15 cellular contexts compared by ENCODE assay signal in the genomic region with DNA sequence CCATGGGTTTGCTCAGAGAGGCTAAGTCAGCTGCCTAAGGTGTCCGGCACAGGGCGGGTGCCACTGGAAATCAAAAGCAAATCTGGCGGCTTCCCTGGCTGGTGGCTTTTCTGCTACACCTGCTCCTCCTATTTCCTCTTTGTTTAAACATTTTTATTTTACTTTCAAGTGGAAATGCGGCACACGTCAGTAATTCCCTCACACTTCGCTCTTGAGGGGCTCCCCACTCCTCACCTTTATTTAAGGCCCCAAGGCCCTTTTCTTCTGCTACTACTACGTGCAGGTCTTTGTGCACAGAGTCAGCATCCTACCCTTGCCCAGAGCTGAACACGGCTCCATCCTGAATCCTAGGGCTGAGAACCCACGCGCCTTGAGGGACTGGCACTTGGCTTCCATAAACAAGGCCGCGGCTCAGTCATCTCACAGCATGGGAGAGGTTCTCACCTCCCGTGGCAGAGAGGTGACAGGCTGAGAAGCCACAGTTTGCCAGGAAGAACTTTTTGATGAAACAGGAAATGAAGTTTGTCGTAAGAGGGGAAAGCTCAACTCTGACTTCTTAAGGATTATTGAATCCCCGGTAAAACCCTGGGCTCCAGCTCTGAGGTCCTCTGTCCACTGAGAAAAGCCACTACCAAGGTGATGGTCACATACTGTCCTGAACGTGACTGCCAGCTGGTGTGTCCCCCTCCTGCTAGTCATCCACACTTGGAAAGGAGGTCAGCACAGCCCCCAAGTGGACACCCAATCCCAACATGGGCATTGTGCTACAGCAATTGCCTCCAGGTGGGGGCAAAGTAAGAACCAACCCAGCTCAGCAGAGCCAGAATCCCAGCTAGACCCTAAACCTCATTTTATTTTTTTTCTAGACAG. TPM values are rescaled to one million over a fixed set of nuclear protein-coding genes. Genes with fewer than 3 reads are reported as not detected.
A peak's percentile ranks its signal among the peaks of the same experiment; 100 is the strongest.
DNase-seq lines count a peak whose midpoint lies in the region; ATAC-seq and TF ChIP-seq lines count a peak whose summit lies in the region.
"Had no signal": no experiment of that assay in that cellular context is flagged by ENCODE, and none has a peak within 500 bp of the region (broad histone marks: within the 10 kb centered on the region; RNA-seq: fewer than 3 reads in every experiment).

No MANE protein-coding gene starts in this region.

- peak overlapping the region; percentile 52 to 95 (median 86) for H3K4me3 Mint-ChIP-seq in CD4-positive, alpha-beta memory T cell
- H3K4me3 Mint-ChIP-seq in activated T-helper 1 cell treated with anti-CD3 and anti-CD28 coated beads, Interleukin-12 subunit alpha, Interleukin-12 subunit beta, Interleukin-2, Interleukin-4 antibody, amounts not matched to agents 30 ng/mL and 10 ng/mL and 1 ng/mL, durations not matched to agents 14 hours and 24 hours and 36 hours, result peak overlapping the region; percentile 71
- H3K4me3 Mint-ChIP-seq in naive B cell (peak overlapping the region; percentile 44 to 79 (median 69)), Caco-2 (ENCODE audit: unreplicated experiment) (no peak overlapping the region), GM23338 (no peak overlapping the region)

- H3K79me2 ChIP-seq in OCI-LY1 (ENCODE audit: insufficient read depth, low read length), result no peaks in the 10 kb centered on the region
- H3K79me2 ChIP-seq in GM23338 (replicated peaks; ENCODE audit: insufficient read depth), result no peaks in the 10 kb centered on the region

- ATAC-seq in naive B cell (ENCODE audit: low read depth in 2 of 2) (peak; percentile 20 to 31), GM21786 (IDR thresholded peaks at IDR 0.05; ENCODE audit: unreplicated experiment) (no peak), GM23338 (no peak)
- ATAC-seq: psoas muscle had no signal

- CTCF ChIA-PET in CD4-positive, alpha-beta memory T cell (lab: Charles Lee; ENCODE audit: partially characterized antibody), result interaction anchor here (1.2 to 3.0 kb wide), 4 partner anchors 16 to 108 kb away, joined by 3 to 16 read pairs (median 4); no protein-coding TSS in a partner anchor
- CTCF ChIA-PET in Caco-2 (lab: Charles Lee), result interaction anchor here (0.6 kb wide), 1 partner anchor 1315 kb away, joined by 11 read pairs; no protein-coding TSS in a partner anchor

- peaks cover 0 to 2% (median 0%) of the 10 kb centered on the region in 8 donors for H3K9me3 Mint-ChIP-seq in CD4-positive, alpha-beta memory T cell
- no peaks in the 10 kb centered on the region for H3K9me3 Mint-ChIP-seq in activated T-helper 1 cell treated with anti-CD3 and anti-CD28 coated beads, Interleukin-12 subunit alpha, Interleukin-12 subunit beta, Interleukin-2, Interleukin-4 antibody, amounts not matched to agents 30 ng/mL and 10 ng/mL and 1 ng/mL, durations not matched to agents 14 hours and 24 hours and 36 hours
- peaks cover 0 to 10% (median 0%) of the 10 kb centered on the region in 7 donors for H3K9me3 Mint-ChIP-seq in naive B cell
- H3K9me3 Mint-ChIP-seq in Caco-2 (ENCODE audit: unreplicated experiment), result no peaks in the 10 kb centered on the region
- no peaks in the 10 kb centered on the region for H3K9me3 Mint-ChIP-seq in GM23338

- H2AFZ ChIP-seq in OCI-LY1 (ENCODE audit: low read length), result no peak overlapping the region
- H2AFZ ChIP-seq in GM23338, result no peak overlapping the region

- H3K4me2 ChIP-seq in OCI-LY1 (ENCODE audit: low read length), result no peak overlapping the region
- no peak overlapping the region for H3K4me2 ChIP-seq in GM23338

- peaks cover 42 to 45% of the 10 kb centered on the region in 2 donors for H3K36me3 Mint-ChIP-seq in CD4-positive, alpha-beta memory T cell
- peaks cover 65% of the 10 kb centered on the region for H3K36me3 Mint-ChIP-seq in activated T-helper 1 cell treated with anti-CD3 and anti-CD28 coated beads, Interleukin-12 subunit alpha, Interleukin-12 subunit beta, Interleukin-2, Interleukin-4 antibody, amounts not matched to agents 30 ng/mL and 10 ng/mL and 1 ng/mL, durations not matched to agents 14 hours and 24 hours and 36 hours (ENCODE audit: low read depth)
- H3K36me3 Mint-ChIP-seq in naive B cell (peaks cover 8 to 11% of the 10 kb centered on the region in 2 donors), Caco-2 (ENCODE audit: insufficient read depth, unreplicated experiment) (no peaks in the 10 kb centered on the region), GM23338 (ENCODE audit: low read depth) (no peaks in the 10 kb centered on the region)

- no peaks in the 10 kb centered on the region for H3K27me3 ChIP-seq in CD4-positive, alpha-beta memory T cell (ENCODE audit: insufficient read depth, low read length)
- H3K27me3 ChIP-seq in OCI-LY1 (ENCODE audit: insufficient read depth, low read length), result no peaks in the 10 kb centered on the region
- H3K27me3 ChIP-seq in Caco-2 (replicated peaks; ENCODE audit: control insufficient read depth, insufficient read depth, low read length), result no peaks in the 10 kb centered on the region
- H3K27me3 ChIP-seq in GM23338 (ENCODE audit: insufficient read depth), result no peaks in the 10 kb centered on the region

- H4K20me1 ChIP-seq in OCI-LY1 (ENCODE audit: insufficient read depth, low read length), result no peaks in the 10 kb centered on the region
- no peaks in the 10 kb centered on the region for H4K20me1 ChIP-seq in GM23338 (replicated peaks; ENCODE audit: insufficient read depth)

- no peak overlapping the region for H3K9ac ChIP-seq in OCI-LY1 (ENCODE audit: low read length)

- peaks cover 87% of the 10 kb centered on the region for H3K4me1 ChIP-seq in CD4-positive, alpha-beta memory T cell (ENCODE audit: insufficient read depth, low read length)
- H3K4me1 ChIP-seq in OCI-LY1 (ENCODE audit: insufficient read depth, low read length, severe bottlenecking) (peaks cover 86% of the 10 kb centered on the region), Caco-2 (peaks cover 14% of the 10 kb centered on the region), GM23338 (ENCODE audit: insufficient read depth) (peaks cover 7% of the 10 kb centered on the region; the same call in 1 of the 2 replicates)

- DNase-seq in CD4-positive, alpha-beta memory T cell, result peak; percentile 46 to 71 (median 59)
- no peak for DNase-seq in activated T-helper 1 cell treated with anti-CD3 and anti-CD28 coated beads, Interleukin-12 subunit alpha, Interleukin-12 subunit beta, Interleukin-2, Interleukin-4 antibody, amounts not matched to agents 30 ng/mL and 10 ng/mL and 1 ng/mL, durations not matched to agents 14 hours and 24 hours and 36 hours (ENCODE audit: low spot score)
- DNase-seq in naive B cell (peak; percentile 23), Caco-2 (no peak), NCI-H1092 treated with DMSO at 0.1 percent for 48 hours (lab: John Stamatoyannopoulos, UW) (no peak), GM23338 (ENCODE audit: low spot score) (no peak)
- DNase-seq: activated CD4-positive, CD25-positive, alpha-beta regulatory T cell; amniotic stem cell; NCI-H774; psoas muscle; SHP77 treated with DMSO at 0.1 percent for 48 hours; stomach had no signal

- TF ChIP-seq CTCF in OCI-LY1 (IDR thresholded peaks at IDR 0.05; ENCODE audit: low read length), result no peak
- no peak for TF ChIP-seq CTCF in Caco-2 (IDR thresholded peaks at IDR 0.05; ENCODE audit: insufficient read depth in 1 of 2, low read depth in 1 of 2, low read length in 1 of 2, severe bottlenecking in 1 of 2, unreplicated experiment in 1 of 2)
- no peak for TF ChIP-seq CTCF in GM23338 (conservative IDR thresholded peaks at IDR 0.05; ENCODE audit: low read depth in 2 of 2)

- intact Hi-C loops in CD4-positive, alpha-beta memory T cell (cut with micrococcal nuclease), result loop anchor here (5.0 kb wide), 1 partner anchor 37 kb away; no protein-coding TSS in a partner anchor
- intact Hi-C loops in activated T-helper 1 cell treated with anti-CD3 and anti-CD28 coated beads, Interleukin-12 subunit alpha, Interleukin-12 subunit beta, Interleukin-2, Interleukin-4 antibody, amounts not matched to agents 30 ng/mL and 10 ng/mL and 1 ng/mL, durations not matched to agents 14 hours and 24 hours and 36 hours (cut with micrococcal nuclease), result loop anchor here (5.0 kb wide), 1 partner anchor 512 kb away; no protein-coding TSS in a partner anchor
- intact Hi-C loops in Caco-2 (cut with micrococcal nuclease; ENCODE audit: unreplicated experiment), result no loop called here

- BruUV-seq in Caco-2 (replicated peaks; lab: Mats Ljungman, UMichigan), result no TSS peak

- H3F3A ChIP-seq in OCI-LY1 (ENCODE audit: insufficient read depth, low read length) (no peaks in the 10 kb centered on the region), GM23338 (replicated peaks; ENCODE audit: low read depth) (no peaks in the 10 kb centered on the region)

- H3K9me3 ChIP-seq in CD4-positive, alpha-beta memory T cell (ENCODE audit: control insufficient read depth in 1 of 2, low read length in 2 of 2), result no peaks in the 10 kb centered on the region
- H3K9me3 ChIP-seq in OCI-LY1 (ENCODE audit: low read length), result no peaks in the 10 kb centered on the region
- no peaks in the 10 kb centered on the region for H3K9me3 ChIP-seq in Caco-2
- H3K9me3 ChIP-seq: psoas muscle, stomach had no signal

- peak overlapping the region; percentile 94 to 99 (median 97) for H3K27ac Mint-ChIP-seq in CD4-positive, alpha-beta memory T cell
- H3K27ac Mint-ChIP-seq in activated T-helper 1 cell treated with anti-CD3 and anti-CD28 coated beads, Interleukin-12 subunit alpha, Interleukin-12 subunit beta, Interleukin-2, Interleukin-4 antibody, amounts not matched to agents 30 ng/mL and 10 ng/mL and 1 ng/mL, durations not matched to agents 14 hours and 24 hours and 36 hours, result peak overlapping the region; percentile 90
- H3K27ac Mint-ChIP-seq in naive B cell, result peak overlapping the region in 5 of 6 donors; percentile 66 to 96 (median 90)
- H3K27ac Mint-ChIP-seq in Caco-2 (ENCODE audit: unreplicated experiment), result no peak overlapping the region
- H3K27ac Mint-ChIP-seq in GM23338, result no peak overlapping the region

- no peaks in the 10 kb centered on the region for H3K27me3 Mint-ChIP-seq in CD4-positive, alpha-beta memory T cell
- H3K27me3 Mint-ChIP-seq in activated T-helper 1 cell treated with anti-CD3 and anti-CD28 coated beads, Interleukin-12 subunit alpha, Interleukin-12 subunit beta, Interleukin-2, Interleukin-4 antibody, amounts not matched to agents 30 ng/mL and 10 ng/mL and 1 ng/mL, durations not matched to agents 14 hours and 24 hours and 36 hours (ENCODE audit: insufficient read depth), result no peaks in the 10 kb centered on the region
- no peaks in the 10 kb centered on the region for H3K27me3 Mint-ChIP-seq in naive B cell
- no peaks in the 10 kb centered on the region for H3K27me3 Mint-ChIP-seq in Caco-2 (ENCODE audit: insufficient read depth, unreplicated experiment)
- H3K27me3 Mint-ChIP-seq in GM23338 (ENCODE audit: insufficient read depth, low read depth, poor library complexity), result peaks cover 5% of the 10 kb centered on the region

- peaks cover 78 to 100% (median 89%) of the 10 kb centered on the region in 4 donors for H3K4me1 Mint-ChIP-seq in CD4-positive, alpha-beta memory T cell
- peaks cover 93% of the 10 kb centered on the region for H3K4me1 Mint-ChIP-seq in activated T-helper 1 cell treated with anti-CD3 and anti-CD28 coated beads, Interleukin-12 subunit alpha, Interleukin-12 subunit beta, Interleukin-2, Interleukin-4 antibody, amounts not matched to agents 30 ng/mL and 10 ng/mL and 1 ng/mL, durations not matched to agents 14 hours and 24 hours and 36 hours (ENCODE audit: low read depth)
- peaks cover 74 to 94% (median 88%) of the 10 kb centered on the region in 3 donors for H3K4me1 Mint-ChIP-seq in naive B cell
- peaks cover 19% of the 10 kb centered on the region for H3K4me1 Mint-ChIP-seq in Caco-2 (ENCODE audit: low read depth, unreplicated experiment)
- H3K4me1 Mint-ChIP-seq in GM23338, result peaks cover 18% of the 10 kb centered on the region

- H3K36me3 ChIP-seq in CD4-positive, alpha-beta memory T cell (ENCODE audit: insufficient read depth, low read length), result no peaks in the 10 kb centered on the region
- H3K36me3 ChIP-seq in OCI-LY1 (ENCODE audit: insufficient read depth, low read length) (peaks cover 61% of the 10 kb centered on the region), Caco-2 (ENCODE audit: control insufficient read depth, insufficient read depth, low read length) (no peaks in the 10 kb centered on the region), GM23338 (ENCODE audit: insufficient read depth) (no peaks in the 10 kb centered on the region)

- H3K27ac ChIP-seq in CD4-positive, alpha-beta memory T cell (ENCODE audit: low read depth, low read length), result peak overlapping the region; percentile 51
- H3K27ac ChIP-seq in OCI-LY1 (ENCODE audit: low read depth, low read length, poor library complexity, severe bottlenecking) (peak overlapping the region; percentile 0), GM23338 (ENCODE audit: low read depth) (no peak overlapping the region)
- H3K27ac ChIP-seq: C4-2B, psoas muscle, stomach had no signal

- POLR2A ChIA-PET in CD4-positive, alpha-beta memory T cell (lab: Charles Lee; ENCODE audit: partially characterized antibody), result interaction anchor here (1.2 to 4.4 kb wide), 9 partner anchors 13 to 96 kb away, joined by 3 to 22 read pairs (median 7); a partner anchor contains a TSS
- POLR2A ChIA-PET in Caco-2 (lab: Charles Lee), result interaction anchor here (0.9 kb wide), 1 partner anchor 13 kb away, joined by 3 read pairs; no protein-coding TSS in a partner anchor

- H3K9me2 ChIP-seq in OCI-LY1 (ENCODE audit: low read depth, low read length), result no peaks in the 10 kb centered on the region
- H3K9me2 ChIP-seq in GM23338 (ENCODE audit: insufficient read depth), result no peaks in the 10 kb centered on the region

- peak overlapping the region; percentile 3 to 31 for H3K4me3 ChIP-seq in CD4-positive, alpha-beta memory T cell (ENCODE audit: low read length in 2 of 2)
- H3K4me3 ChIP-seq in OCI-LY1 (ENCODE audit: low read depth, low read length, poor library complexity, severe bottlenecking), result no peak overlapping the region
- H3K4me3 ChIP-seq in Caco-2 (ENCODE audit: low read depth, low read length), result no peak overlapping the region
- H3K4me3 ChIP-seq in GM23338, result no peak overlapping the region
- H3K4me3 ChIP-seq: psoas muscle, stomach had no signal

RNA-seq across cellular contexts. Expression of a gene that starts 48.0 kb away (rescaled TPM):
- total RNA-seq in CD4-positive, alpha-beta memory T cell, result 10 to 100 TPM; 64.9 to 71.6 TPM
- polyA plus RNA-seq in CD4-positive, alpha-beta memory T cell, result 10 to 100 TPM; 14.0 to 42.4 TPM
- total RNA-seq in activated T-helper 1 cell treated with anti-CD3 and anti-CD28 coated beads, Interleukin-12 subunit alpha, Interleukin-12 subunit beta, Interleukin-2, Interleukin-4 antibody, amounts not matched to agents 30 ng/mL and 10 ng/mL and 1 ng/mL, durations not matched to agents 14 hours and 24 hours and 36 hours, result 84.0 and 86.4 TPM in 2 replicates
- polyA plus RNA-seq in naive B cell (ENCODE audit: low read depth in 6 of 6), result 10 to 100 TPM in 4 of 6 donors, 1 to 10 TPM in 2; 4.6 to 22.9 (median 14.6) TPM
- total RNA-seq in Caco-2 (2022), result 20.8 and 22.4 TPM in 2 replicates
- 0.39 and 0.59 TPM in 2 replicates for total RNA-seq in GM23338 (2014; rRNA removed; shearing (Covaris generic))
- polyA plus RNA-seq in GM23338 (2016; fragmentation: Nextera tagmentation; extraction: Ambion mirVana), result 0.31 and 0.52 TPM in 2 replicates

Comparison
In these comparisons a context has a peak if more than half of its experiments do, and no peak if none do; other contexts are left out.
1. DNase-seq: peak in CD4-positive, alpha-beta memory T cell (5 of 5) and naive B cell (single experiment); none in activated T-helper 1 cell treated with anti-CD3 and anti-CD28 coated beads, Interleukin-12 subunit alpha, Interleukin-12 subunit beta, Interleukin-2, Interleukin-4 antibody, amounts not matched to agents 30 ng/mL and 10 ng/mL and 1 ng/mL, durations not matched to agents 14 hours and 24 hours and 36 hours (single experiment), Caco-2 (0 of 2), NCI-H1092 treated with DMSO at 0.1 percent for 48 hours (single experiment) and GM23338 (single experiment).
2. H3K4me3 ChIP-seq: peak in CD4-positive, alpha-beta memory T cell (2 of 2); none in OCI-LY1 (single experiment), Caco-2 (single experiment) and GM23338 (single experiment).
3. H3K27ac Mint-ChIP-seq: peak in CD4-positive, alpha-beta memory T cell (7 of 7), activated T-helper 1 cell treated with anti-CD3 and anti-CD28 coated beads, Interleukin-12 subunit alpha, Interleukin-12 subunit beta, Interleukin-2, Interleukin-4 antibody, amounts not matched to agents 30 ng/mL and 10 ng/mL and 1 ng/mL, durations not matched to agents 14 hours and 24 hours and 36 hours (single experiment) and naive B cell (5 of 6); none in Caco-2 (single experiment) and GM23338 (single experiment).
4. H3K4me3 Mint-ChIP-seq: peak in CD4-positive, alpha-beta memory T cell (8 of 8), activated T-helper 1 cell treated with anti-CD3 and anti-CD28 coated beads, Interleukin-12 subunit alpha, Interleukin-12 subunit beta, Interleukin-2, Interleukin-4 antibody, amounts not matched to agents 30 ng/mL and 10 ng/mL and 1 ng/mL, durations not matched to agents 14 hours and 24 hours and 36 hours (single experiment) and naive B cell (8 of 8); none in Caco-2 (single experiment) and GM23338 (single experiment).
5. ATAC-seq: peak in naive B cell (2 of 2); none in GM21786 (single experiment) and GM23338 (single experiment).
6. RNA of a gene that starts 48.0 kb away (total RNA-seq): 84.0 to 86.4 TPM in activated T-helper 1 cell treated with anti-CD3 and anti-CD28 coated beads, Interleukin-12 subunit alpha, Interleukin-12 subunit beta, Interleukin-2, Interleukin-4 antibody, amounts not matched to agents 30 ng/mL and 10 ng/mL and 1 ng/mL, durations not matched to agents 14 hours and 24 hours and 36 hours, 64.9 to 71.6 TPM in CD4-positive, alpha-beta memory T cell and 20.8 to 22.4 TPM in Caco-2; 0.39 to 0.59 TPM in GM23338; every median in the first group is over 10 times any median in the second.